ENCODE assay signal across 15 cellular contexts in genomic region chr7:1586126-1586826, GRCh38. TPM values are rescaled to one million over a fixed set of nuclear protein-coding genes. Genes with fewer than 3 reads are reported as not detected.
DNase-seq lines count a peak whose midpoint lies in the region; ATAC-seq and TF ChIP-seq lines count a peak whose summit lies in the region.
"Had no signal": no experiment of that assay in that cellular context is flagged by ENCODE, and none has a peak within 500 bp of the region (broad histone marks: within the 10 kb centered on the region; RNA-seq: fewer than 3 reads in every experiment).

No MANE protein-coding gene starts in this region.

- no TSS peak for BruUV-seq in Caco-2 (replicated peaks; lab: Mats Ljungman, UMichigan)
- no TSS peak for BruUV-seq in HCT116 (replicated peaks; lab: Mats Ljungman, UMichigan)
- BruUV-seq in Calu3 (replicated peaks; lab: Mats Ljungman, UMichigan), result no TSS peak

- DNase-seq in Caco-2 (no peak), HCT116 (ENCODE audit: low read depth, low spot score) (no peak), NCI-H82 (lab: John Stamatoyannopoulos, UW) (peak; percentile 98), glutamatergic neuron (peak; percentile 47), T-helper 2 cell (no peak), Calu3 (no peak), CD14-positive monocyte (ENCODE audit: low spot score) (no peak), occipital lobe (lab: John Stamatoyannopoulos, UW) (no peak)
- DNase-seq: KG1, NCI-H2029, NCI-H226, NCI-H774 had no signal

- H3K36me3 ChIP-seq in Caco-2 (ENCODE audit: control insufficient read depth, insufficient read depth, low read length) (no peaks in the 10 kb centered on the region), HCT116 (ENCODE audit: control insufficient read depth in 1 of 2, insufficient read depth in 2 of 2, low read length in 2 of 2) (no peaks in the 10 kb centered on the region)
- H3K36me3 ChIP-seq: SJSA1 had no signal

- POLR2A ChIA-PET in Caco-2 (lab: Charles Lee), result no interaction called here
- POLR2A ChIA-PET in HCT116 (lab: Charles Lee), result interaction anchor here (1.0 kb wide), 1 partner anchor 15 kb away, joined by 3 read pairs; no protein-coding TSS in a partner anchor

- no peak for TF ChIP-seq RAD21 in HCT116 (IDR thresholded peaks at IDR 0.05; ENCODE audit: low read depth)

- no peak overlapping the region for H3K4me2 ChIP-seq in HCT116 (ENCODE audit: low read length)

- H3K27me3 Mint-ChIP-seq in Caco-2 (ENCODE audit: insufficient read depth, unreplicated experiment), result peaks cover 12% of the 10 kb centered on the region
- H3K27me3 Mint-ChIP-seq in glutamatergic neuron (ENCODE audit: unreplicated experiment), result peaks cover 7% of the 10 kb centered on the region
- H3K27me3 Mint-ChIP-seq in Calu3 (ENCODE audit: unreplicated experiment), result peaks cover 91% of the 10 kb centered on the region
- H3K27me3 Mint-ChIP-seq in CD14-positive monocyte (ENCODE audit: low read depth in 3 of 3), result peaks cover 12 to 19% (median 15%) of the 10 kb centered on the region in 3 donors

- peaks cover 8% of the 10 kb centered on the region for H3K9me3 ChIP-seq in Caco-2
- H3K9me3 ChIP-seq in HCT116 (ENCODE audit: control insufficient read depth in 1 of 2, insufficient read depth in 1 of 2, low read depth in 1 of 2, low read length in 2 of 2), result no peaks in the 10 kb centered on the region

- 0 out of 2 replicates have a peak, but pooled peaks have one; percentile 25 for ATAC-seq in HCT116

- TF ChIP-seq CTCF in Caco-2 (IDR thresholded peaks at IDR 0.05; ENCODE audit: insufficient read depth in 1 of 2, low read depth in 1 of 2, low read length in 1 of 2, severe bottlenecking in 1 of 2, unreplicated experiment in 1 of 2) (no peak), HCT116 (IDR thresholded peaks at IDR 0.05 in 2 of 3, conservative IDR thresholded peaks at IDR 0.05 in 1 of 3; ENCODE audit: borderline replicate concordance in 1 of 3, insufficient read depth in 1 of 3, low read depth in 2 of 3, low read length in 2 of 3) (no peak), glutamatergic neuron (IDR thresholded peaks at IDR 0.05; ENCODE audit: partially characterized antibody, unreplicated experiment) (no peak), Calu3 (IDR thresholded peaks at IDR 0.05; ENCODE audit: unreplicated experiment) (no peak), CD14-positive monocyte (IDR thresholded peaks at IDR 0.05) (no peak)

- H3K36me3 Mint-ChIP-seq in Caco-2 (ENCODE audit: insufficient read depth, unreplicated experiment) (no peaks in the 10 kb centered on the region), glutamatergic neuron (ENCODE audit: unreplicated experiment) (peaks cover 4% of the 10 kb centered on the region), Calu3 (ENCODE audit: insufficient read depth, unreplicated experiment) (peaks cover 5% of the 10 kb centered on the region), CD14-positive monocyte (no peaks in the 10 kb centered on the region)

- no peaks in the 10 kb centered on the region for H3K79me2 ChIP-seq in HCT116 (ENCODE audit: insufficient read depth, low read length)

- no peak overlapping the region for H2AFZ ChIP-seq in HCT116 (ENCODE audit: low read depth, low read length, poor library complexity, severe bottlenecking)

- no peak overlapping the region for H3K27ac ChIP-seq in HCT116 (ENCODE audit: low read depth, low read length)
- H3K27ac ChIP-seq: RWPE1, SJSA1 had no signal

- H3K9me3 Mint-ChIP-seq in Caco-2 (ENCODE audit: unreplicated experiment), result peaks cover 10% of the 10 kb centered on the region
- peaks cover 4% of the 10 kb centered on the region for H3K9me3 Mint-ChIP-seq in glutamatergic neuron (ENCODE audit: unreplicated experiment)
- H3K9me3 Mint-ChIP-seq in Calu3 (ENCODE audit: low read depth, unreplicated experiment), result no peaks in the 10 kb centered on the region
- peaks cover 6 to 15% (median 10%) of the 10 kb centered on the region in 7 donors for H3K9me3 Mint-ChIP-seq in CD14-positive monocyte

- intact Hi-C loops in Caco-2 (cut with micrococcal nuclease; ENCODE audit: unreplicated experiment), result no loop called here
- intact Hi-C loops in HCT116 (cut with micrococcal nuclease), result no loop called here
- intact Hi-C loops in Calu3 (cut with micrococcal nuclease; ENCODE audit: unreplicated experiment), result no loop called here
- intact Hi-C loops in CD14-positive monocyte (cut with micrococcal nuclease), result no loop called here

- no peak overlapping the region for H3K9ac ChIP-seq in HCT116 (ENCODE audit: low read length)

- no peaks in the 10 kb centered on the region for H3K4me1 ChIP-seq in Caco-2
- H3K4me1 ChIP-seq in HCT116 (ENCODE audit: control insufficient read depth in 1 of 2, insufficient read depth in 2 of 2, low read length in 2 of 2), result no peaks in the 10 kb centered on the region
- H3K4me1 ChIP-seq: SJSA1 had no signal

- H3K4me3 ChIP-seq in Caco-2 (ENCODE audit: low read depth, low read length) (no peak overlapping the region), HCT116 (replicated peaks in 1 of 2; ENCODE audit: low read depth in 1 of 2, low read length in 2 of 2) (no peak overlapping the region)
- H3K4me3 ChIP-seq: SJSA1 had no signal

- CTCF ChIA-PET in Caco-2 (lab: Charles Lee), result no interaction called here
- CTCF ChIA-PET in HCT116 (lab: Charles Lee), result no interaction called here
- CTCF ChIA-PET in Calu3 (lab: Charles Lee), result no interaction called here

- no peak for TF ChIP-seq POLR2A in HCT116 (IDR thresholded peaks at IDR 0.05; ENCODE audit: borderline replicate concordance, extremely low read depth, insufficient read depth, insufficient read length)

- H3K4me1 Mint-ChIP-seq in Caco-2 (ENCODE audit: low read depth, unreplicated experiment) (no peaks in the 10 kb centered on the region), glutamatergic neuron (ENCODE audit: low read depth, unreplicated experiment) (peaks cover 13% of the 10 kb centered on the region), Calu3 (ENCODE audit: low read depth, unreplicated experiment) (no peaks in the 10 kb centered on the region), CD14-positive monocyte (no peaks in the 10 kb centered on the region)

- no peaks in the 10 kb centered on the region for H4K20me1 ChIP-seq in HCT116 (ENCODE audit: insufficient read depth)

- H3K4me3 Mint-ChIP-seq in Caco-2 (ENCODE audit: unreplicated experiment) (peak overlapping the region; percentile 45), glutamatergic neuron (ENCODE audit: unreplicated experiment) (no peak overlapping the region), Calu3 (ENCODE audit: low read depth, unreplicated experiment) (no peak overlapping the region), CD14-positive monocyte (no peak overlapping the region)

- H3K27ac Mint-ChIP-seq in Caco-2 (ENCODE audit: unreplicated experiment), result no peak overlapping the region
- H3K27ac Mint-ChIP-seq in glutamatergic neuron (ENCODE audit: unreplicated experiment), result peak overlapping the region; percentile 20
- no peak overlapping the region for H3K27ac Mint-ChIP-seq in Calu3 (ENCODE audit: unreplicated experiment)
- no peak overlapping the region for H3K27ac Mint-ChIP-seq in CD14-positive monocyte

- RAD21 ChIA-PET in HCT116 (lab: Charles Lee; ENCODE audit: low non-redundant PET in 1 of 2, low total read pairs in 2 of 2, uncharacterized antibody in 2 of 2, unreplicated experiment in 2 of 2), result no interaction called here

- H3K27me3 ChIP-seq in Caco-2 (replicated peaks; ENCODE audit: control insufficient read depth, insufficient read depth, low read length), result no peaks in the 10 kb centered on the region
- peaks cover 21% of the 10 kb centered on the region; the same call in 1 of the 2 replicates for H3K27me3 ChIP-seq in HCT116 (ENCODE audit: insufficient read depth, low read length)

- no peaks in the 10 kb centered on the region for H3K9me2 ChIP-seq in HCT116 (ENCODE audit: insufficient read depth)

TF ChIP-seq in HCT116, 20 proteins besides CTCF, POLR2A, EP300 and RAD21:
- TF ChIP-seq ATF3 (IDR thresholded peaks at IDR 0.05), result no peak
- no peak for TF ChIP-seq ZBTB33 (IDR thresholded peaks at IDR 0.05; ENCODE audit: extremely low read depth, insufficient replicate concordance, low read length)
- TF ChIP-seq ELF1 (IDR thresholded peaks at IDR 0.05; ENCODE audit: borderline replicate concordance, low read depth), result no peak
- TF ChIP-seq FOSL1 (IDR thresholded peaks at IDR 0.05; ENCODE audit: low read depth), result no peak
- TF ChIP-seq TCF7L2 (IDR thresholded peaks at IDR 0.05; ENCODE audit: borderline replicate concordance, extremely low read depth, insufficient read depth, insufficient read length), result no peak

RNA-seq across cellular contexts. Expression of gene PSMG3, which starts 16.4 kb away (rescaled TPM):
- total RNA-seq in Caco-2 (2022) (35.1 and 38.1 TPM in 2 replicates), HCT116 (2021; ENCODE audit: unreplicated experiment) (60.9 TPM), glutamatergic neuron (ENCODE audit: unreplicated experiment) (56.6 TPM), Calu3 (2022) (64.0 and 67.2 TPM in 2 replicates), occipital lobe (19.2 TPM)
- 82.1 and 82.9 TPM in 2 replicates for polyA plus RNA-seq in HCT116 (2012)
- polyA plus RNA-seq in CD14-positive monocyte, result 10 to 100 TPM; 34.5 to 38.8 TPM

RNA-seq across cellular contexts. Expression of gene TMEM184A, which starts 30.3 kb away (rescaled TPM):
- 16.5 and 22.0 TPM in 2 replicates for total RNA-seq in Caco-2 (2022)
- 34.8 TPM for total RNA-seq in HCT116 (2021; ENCODE audit: unreplicated experiment)
- polyA plus RNA-seq in HCT116 (2012), result 21.4 and 21.7 TPM in 2 replicates
- total RNA-seq in glutamatergic neuron (ENCODE audit: unreplicated experiment), result 20.7 TPM
- 61.9 and 75.8 TPM in 2 replicates for total RNA-seq in Calu3 (2022)
- not detected for polyA plus RNA-seq in CD14-positive monocyte
- total RNA-seq in occipital lobe, result not detected
- total RNA-seq: T-helper 1 cell treated with Interleukin-12 subunit alpha and Interleukin-12 subunit beta and Interleukin-4 antibody, amounts not matched to agents 30 ng/mL and 1 ng/mL, for 36 hours had no signal

RNA-seq across cellular contexts. Expression of gene MAFK, which starts 55.8 kb away (rescaled TPM):
- total RNA-seq in Caco-2 (2022) (30.0 and 33.3 TPM in 2 replicates), HCT116 (2021; ENCODE audit: unreplicated experiment) (56.3 TPM), glutamatergic neuron (ENCODE audit: unreplicated experiment) (10.5 TPM), Calu3 (2022) (105 and 113 TPM in 2 replicates), occipital lobe (6.9 TPM)
- polyA plus RNA-seq in HCT116 (2012), result 35.3 and 61.9 TPM in 2 replicates
- polyA plus RNA-seq in CD14-positive monocyte, result under 1 TPM; 0.30 to 0.48 TPM

Comparison
In these comparisons a context has a peak if more than half of its experiments do, and no peak if none do; other contexts are left out.
1. DNase-seq: peak in NCI-H82 (single experiment) and glutamatergic neuron (single experiment); none in Caco-2 (0 of 2), HCT116 (single experiment), T-helper 2 cell (0 of 5), Calu3 (single experiment), CD14-positive monocyte (single experiment) and occipital lobe (single experiment).
2. RNA of gene TMEM184A, which starts 30.3 kb away (total RNA-seq): 61.9 to 75.8 TPM in Calu3, 34.8 TPM in HCT116 (single experiment), 20.7 TPM in glutamatergic neuron (single experiment) and 16.5 to 22.0 TPM in Caco-2; not detected in occipital lobe (single experiment); every median in the first group is over 10 times any median in the second.